Comparison of ENCODE assay signal across 6 cellular contexts in the genomic region with DNA sequence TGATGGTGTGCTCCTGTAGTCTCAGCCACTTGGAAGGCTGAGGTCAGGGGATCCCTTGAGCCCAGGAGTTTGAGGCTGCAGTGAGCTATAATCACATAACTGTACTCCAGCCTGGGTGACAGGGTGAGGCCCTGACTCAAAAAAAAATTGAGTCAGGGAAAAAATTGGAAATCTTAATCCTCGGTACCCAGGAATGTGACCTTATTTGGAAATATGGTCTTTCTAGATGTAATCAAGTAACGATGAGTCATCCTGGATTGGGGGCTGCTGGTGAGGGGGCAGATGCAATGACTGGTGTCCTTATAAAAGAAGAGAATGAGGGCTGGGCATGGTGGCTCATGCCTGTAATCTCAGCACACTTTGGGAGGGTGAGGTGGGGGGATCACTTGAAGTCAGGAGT. TPM values are rescaled to one million over a fixed set of nuclear protein-coding genes. Genes with fewer than 3 reads are reported as not detected.
"Had no signal": no experiment of that assay in that cellular context is flagged by ENCODE, and none has a peak within 500 bp of the region (broad histone marks: within the 10 kb centered on the region; RNA-seq: fewer than 3 reads in every experiment).

No MANE protein-coding gene starts in this region.

RNA-seq across cellular contexts. Expression of a gene that starts 33.8 kb away (rescaled TPM):
- total RNA-seq: PC-3, Right ventricle myocardium inferior, RPMI7951, SJCRH30, SK-MEL-5 had no signal
- polyA plus RNA-seq: SK-N-SH had no signal
